In genomic region chr3:42226470-42227425, GRCh38 we compare ENCODE assay signal across 14 cellular contexts. TPM values are rescaled to one million over a fixed set of nuclear protein-coding genes. Genes with fewer than 3 reads are reported as not detected.
DNase-seq lines count a peak whose midpoint lies in the region; ATAC-seq and TF ChIP-seq lines count a peak whose summit lies in the region.
"Had no signal": no experiment of that assay in that cellular context is flagged by ENCODE, and none has a peak within 500 bp of the region (broad histone marks: within the 10 kb centered on the region; RNA-seq: fewer than 3 reads in every experiment).

No MANE protein-coding gene starts in this region.

- in situ Hi-C loops in G401 (cut with HindIII; ENCODE audit: low sequenced_read_pairs) = no loop called here

- H3K4me1 Mint-ChIP-seq in activated T-helper 17 cell treated with anti-CD3 and anti-CD28 coated beads, Interleukin-2, amount 50 U/mL, for 72 hours = peaks cover 6% of the 10 kb centered on the region
- H3K4me1 Mint-ChIP-seq in activated T-cell treated with anti-CD3 and anti-CD28 coated beads, Interleukin-2, amount 50 U/mL, for 24 hours (ENCODE audit: low read depth) = peaks cover 4% of the 10 kb centered on the region

- no peaks in the 10 kb centered on the region for H3K27me3 Mint-ChIP-seq in activated T-helper 17 cell treated with anti-CD3 and anti-CD28 coated beads, Interleukin-2, amount 50 U/mL, for 72 hours
- H3K27me3 Mint-ChIP-seq in activated T-cell treated with anti-CD3 and anti-CD28 coated beads, Interleukin-2, amount 50 U/mL, for 24 hours = peaks cover 3% of the 10 kb centered on the region

- POLR2A ChIA-PET in GM10248 (lab: Yijun Ruan, JAX) = no interaction called here

- H3K27ac Mint-ChIP-seq in activated T-helper 17 cell treated with anti-CD3 and anti-CD28 coated beads, Interleukin-2, amount 50 U/mL, for 72 hours = peak overlapping the region; percentile 5
- H3K27ac Mint-ChIP-seq in activated T-cell treated with anti-CD3 and anti-CD28 coated beads, Interleukin-2, amount 50 U/mL, for 24 hours = no peak overlapping the region

- peaks cover 32% of the 10 kb centered on the region for H3K36me3 Mint-ChIP-seq in activated T-helper 17 cell treated with anti-CD3 and anti-CD28 coated beads, Interleukin-2, amount 50 U/mL, for 72 hours (ENCODE audit: low read depth)
- peaks cover 39% of the 10 kb centered on the region for H3K36me3 Mint-ChIP-seq in activated T-cell treated with anti-CD3 and anti-CD28 coated beads, Interleukin-2, amount 50 U/mL, for 24 hours (ENCODE audit: low read depth)

- H3K4me1 ChIP-seq in lung (ENCODE audit: control insufficient read depth in 2 of 2, insufficient read depth in 2 of 2, low read length in 2 of 2) = peaks cover 2 to 3% of the 10 kb centered on the region in 2 donors

- peaks cover 0 to 1% of the 10 kb centered on the region in 2 donors for H3K9me3 ChIP-seq in lung (ENCODE audit: control insufficient read depth in 2 of 2, insufficient read depth in 1 of 2, low read length in 1 of 2)

- H3K9me3 Mint-ChIP-seq in activated T-helper 17 cell treated with anti-CD3 and anti-CD28 coated beads, Interleukin-2, amount 50 U/mL, for 72 hours = no peaks in the 10 kb centered on the region
- H3K9me3 Mint-ChIP-seq in activated T-cell treated with anti-CD3 and anti-CD28 coated beads, Interleukin-2, amount 50 U/mL, for 24 hours = no peaks in the 10 kb centered on the region

- CTCF ChIA-PET in GM10248 (lab: Yijun Ruan, JAX) = interaction anchor here (0.7 to 2.6 kb wide), 3 partner anchors 8 to 216 kb away, joined by 3 to 9 read pairs (median 3); no protein-coding TSS in a partner anchor

- H3K36me3 ChIP-seq in lung (ENCODE audit: control insufficient read depth in 2 of 2, insufficient read depth in 2 of 2, low read length in 2 of 2) = peaks cover 3 to 13% of the 10 kb centered on the region in 2 donors

- H3K27ac ChIP-seq in lung (ENCODE audit: low read depth in 1 of 2, low read length in 1 of 2) = no peak overlapping the region
- H3K27ac ChIP-seq: C4-2B had no signal

- no peak for ATAC-seq in GM18505 (IDR thresholded peaks at IDR 0.05; ENCODE audit: unreplicated experiment)
- ATAC-seq in activated T-helper 17 cell treated with anti-CD3 and anti-CD28 coated beads, Interleukin-2, amount 50 U/mL, for 72 hours (replicated peaks) = peak; percentile 66
- ATAC-seq in lung (ENCODE audit: insufficient read depth, low FRiP score) = no peak

- no peak overlapping the region for H3K4me3 Mint-ChIP-seq in activated T-helper 17 cell treated with anti-CD3 and anti-CD28 coated beads, Interleukin-2, amount 50 U/mL, for 72 hours
- H3K4me3 Mint-ChIP-seq in activated T-cell treated with anti-CD3 and anti-CD28 coated beads, Interleukin-2, amount 50 U/mL, for 24 hours = no peak overlapping the region

- no peak overlapping the region for H3K4me3 ChIP-seq in NB4 (ENCODE audit: low read depth, low read length)
- no peak overlapping the region for H3K4me3 ChIP-seq in lung

- TF ChIP-seq CTCF in NB4 (IDR thresholded peaks at IDR 0.05; ENCODE audit: low read depth, low read length) (no peak), lung (IDR thresholded peaks at IDR 0.05; ENCODE audit: control extremely low read depth, extremely low read depth) (no peak), GM10248 (IDR thresholded peaks at IDR 0.05; ENCODE audit: control extremely low read depth, extremely low read depth, low read depth, missing control alignments) (no peak)

- no peaks in the 10 kb centered on the region for H3K27me3 ChIP-seq in lung (ENCODE audit: control insufficient read depth, insufficient read depth)

- WGBS in lung, 2 donors = 76 to 81% methylated on average over 11 of the region's 11 CpGs

- peak; percentile 38 for TF ChIP-seq POLR2A in GM18505 (IDR thresholded peaks at IDR 0.05; ENCODE audit: borderline replicate concordance, extremely low read depth, insufficient read depth, insufficient read length)
- no peak for TF ChIP-seq POLR2A in NB4 (IDR thresholded peaks at IDR 0.05; ENCODE audit: extremely low read depth, insufficient read length)

- DNase-seq in NB4 (ENCODE audit: low read depth) (peak; percentile 26), lung (ENCODE audit: low spot score) (peak; percentile 31), G401 (ENCODE audit: low spot score) (no peak), GM10248 (ENCODE audit: extremely low spot score) (no peak), NCI-H187 (lab: John Stamatoyannopoulos, UW) (no peak)
- DNase-seq in activated T-cell treated with anti-CD3 and anti-CD28 coated beads, Interleukin-2, amount 50 U/mL, for 24 hours = no peak
- DNase-seq: activated CD4-positive, alpha-beta T cell treated with anti-CD3 and anti-CD28 coated beads for 4 hours; activated T-cell treated with anti-CD3 and anti-CD28 coated beads, Interleukin-2, amount 50 U/mL, for 1 hour; MM.1S; NCI-H446 treated with DMSO at 0.1 percent for 48 hours; stimulated activated naive CD4-positive, alpha-beta T cell treated with Interleukin-2 at 50 U/mL for 16 hours had no signal

RNA-seq across cellular contexts. Expression of gene CCK, which starts 39.2 kb away (rescaled TPM):
- total RNA-seq in activated T-helper 17 cell treated with anti-CD3 and anti-CD28 coated beads, Interleukin-2, amount 50 U/mL, for 72 hours = not detected
- under 1 TPM in 1 of 2 donors, not detected in 1; 0.28 TPM for total RNA-seq in lung
- 1 to 10 TPM in 1 of 2 donors, under 1 TPM in 1; 0.41 to 1.2 TPM for polyA plus RNA-seq in lung
- not detected in 2 replicates for total RNA-seq in G401 (2014; rRNA removed; shearing (Covaris generic))

Comparison
In these comparisons a context has a peak if more than half of its experiments do, and no peak if none do; other contexts are left out.
1. DNase-seq: peak in NB4 (single experiment) and lung (single experiment); none in G401 (single experiment), GM10248 (single experiment), NCI-H187 (0 of 2) and activated T-cell treated with anti-CD3 and anti-CD28 coated beads, Interleukin-2, amount 50 U/mL, for 24 hours (single experiment).